ENCODE assay signal across 23 cellular contexts in genomic region chr2:67268806-67269205, GRCh38.
A peak's percentile ranks its signal among the peaks of the same experiment; 100 is the strongest.
DNase-seq lines count a peak whose midpoint lies in the region; ATAC-seq and TF ChIP-seq lines count a peak whose summit lies in the region.
"Had no signal": no experiment of that assay in that cellular context is flagged by ENCODE, and none has a peak within 500 bp of the region (broad histone marks: within the 10 kb centered on the region; RNA-seq: fewer than 3 reads in every experiment).

No MANE protein-coding gene starts in this region.

- H3K9ac ChIP-seq in SK-N-SH, result no peak overlapping the region; the same call in 1 of the 2 replicates
- H3K9ac ChIP-seq: BLaER1 had no signal

- peaks cover 2 to 25% of the 10 kb centered on the region in 2 experiments for H3K4me1 ChIP-seq in SK-N-SH (ENCODE audit: control insufficient read depth in 1 of 2, insufficient read depth in 2 of 2, low read depth in 1 of 2, low read length in 1 of 2)
- H3K4me1 ChIP-seq in HAP-1, result no peaks in the 10 kb centered on the region
- H3K4me1 ChIP-seq: BLaER1, esophagus squamous epithelium, transverse colon had no signal

- CTCF ChIA-PET in SK-N-SH (lab: Yijun Ruan, JAX), result interaction anchor here (2.7 kb wide), 1 partner anchor 14 kb away, joined by 9 read pairs; no protein-coding TSS in a partner anchor

- H3F3A ChIP-seq in SK-N-SH (replicated peaks; ENCODE audit: insufficient read depth), result peaks cover 18% of the 10 kb centered on the region

- TF ChIP-seq EP300 in SK-N-SH (IDR thresholded peaks at IDR 0.05; ENCODE audit: borderline replicate concordance in 1 of 2, low read depth in 1 of 2, low read length in 1 of 2), result no peak

- no peak for TF ChIP-seq CTCF in SK-N-SH (IDR thresholded peaks at IDR 0.05)

- intact Hi-C loops in sciatic nerve (cut with DNase I), result no loop called here

- H3K4me2 ChIP-seq in SK-N-SH, result peak overlapping the region; percentile 62
- H3K4me2 ChIP-seq: BLaER1, hepatocyte had no signal

- in situ Hi-C loops in HAP-1 (cut with MboI; ENCODE audit: low sequenced_read_pairs), result no loop called here

- H3K36me3 ChIP-seq in SK-N-SH (replicated peaks in 1 of 2; ENCODE audit: control insufficient read depth in 1 of 2, insufficient read depth in 2 of 2, low read length in 1 of 2) (no peaks in the 10 kb centered on the region), HAP-1 (replicated peaks) (no peaks in the 10 kb centered on the region)
- H3K36me3 ChIP-seq: BLaER1, esophagus squamous epithelium, transverse colon had no signal

- DNase-seq in HPDE6-E6E7 (ENCODE audit: extremely low spot score) (peak; percentile 25), SK-N-SH (no peak), fibroblast of gingiva (ENCODE audit: low read depth) (peak; percentile 16), sciatic nerve (ENCODE audit: low spot score) (no peak), C1 segment of cervical spinal cord (lab: John Stamatoyannopoulos, UW) (no peak), HAP-1 (ENCODE audit: low spot score in 2 of 2) (no peak)
- DNase-seq: activated CD4-positive, alpha-beta T cell treated with anti-CD3 and anti-CD28 coated beads for 48 hours; activated naive CD8-positive, alpha-beta T cell treated with anti-CD3 and anti-CD28 coated beads, Interleukin-2, amount 10 ng/mL, durations not matched to agents 7 days and 5 days; caudate nucleus; esophagus squamous epithelium; GDM1; KBM-7; NCI-H1092; NCI-H2081; NCI-H446; NK-92 treated with Interleukin-12 subunit alpha and Interleukin-12 subunit beta, amount 100 ng/mL, for 24 hours; RPMI8226; SW 1271; transverse colon had no signal

- no peak overlapping the region for H2AFZ ChIP-seq in SK-N-SH (ENCODE audit: low read depth)
- H2AFZ ChIP-seq: hepatocyte had no signal

- no peak for ATAC-seq in sciatic nerve
- ATAC-seq in GM21390 (IDR thresholded peaks at IDR 0.05; ENCODE audit: unreplicated experiment), result no peak
- ATAC-seq: GM12878 had no signal

- H4K20me1 ChIP-seq in SK-N-SH (ENCODE audit: insufficient read depth), result no peaks in the 10 kb centered on the region
- H4K20me1 ChIP-seq: BLaER1 had no signal

- H3K4me3 ChIP-seq in SK-N-SH (ENCODE audit: low read depth in 2 of 2, low read length in 1 of 2), result no peak overlapping the region
- H3K4me3 ChIP-seq in HAP-1, result no peak overlapping the region
- H3K4me3 ChIP-seq: BLaER1, esophagus squamous epithelium, GM12878, hepatocyte, transverse colon had no signal

- POLR2A ChIA-PET in SK-N-SH (lab: Yijun Ruan, JAX), result no interaction called here

- WGBS in SK-N-SH (ENCODE audit: low lambda C conversion rate), result 51% methylated on average over 2 of the region's 2 CpGs

- TF ChIP-seq RAD21 in SK-N-SH (IDR thresholded peaks at IDR 0.05; ENCODE audit: low read length), result no peak

- H3K9me3 ChIP-seq in SK-N-SH (no peaks in the 10 kb centered on the region), HAP-1 (no peaks in the 10 kb centered on the region)
- H3K9me3 ChIP-seq: BLaER1, esophagus squamous epithelium, transverse colon had no signal

- H3K27ac ChIP-seq in SK-N-SH (ENCODE audit: low read depth in 2 of 2, low read length in 1 of 2), result peak overlapping the region in 1 of 2 experiments; percentile 81; a peak in 2 of 4 replicates
- H3K27ac ChIP-seq: BLaER1, esophagus squamous epithelium, hepatocyte, transverse colon had no signal

- no peaks in the 10 kb centered on the region for H3K9me2 ChIP-seq in SK-N-SH

- H3K27me3 ChIP-seq in SK-N-SH (ENCODE audit: insufficient read depth) (no peaks in the 10 kb centered on the region), HAP-1 (ENCODE audit: low read depth) (0 out of 2 replicates have a peak, but pooled peaks cover under 1% of the 10 kb centered on the region)
- H3K27me3 ChIP-seq: BLaER1, esophagus squamous epithelium, hepatocyte, transverse colon had no signal

- peaks cover 5% of the 10 kb centered on the region; the same call in 1 of the 2 replicates for H3K79me2 ChIP-seq in SK-N-SH (ENCODE audit: insufficient read depth)
- H3K79me2 ChIP-seq: hepatocyte had no signal

TF ChIP-seq in SK-N-SH, 30 proteins besides CTCF, POLR2A, EP300 and RAD21:
- TF ChIP-seq TCF12 (IDR thresholded peaks at IDR 0.05), result peak; percentile 37
- peak; percentile 52 for TF ChIP-seq PBX3 (IDR thresholded peaks at IDR 0.05)
- 0 out of 2 replicates have a peak, but pooled peaks have one; percentile 28 for TF ChIP-seq MAX (IDR thresholded peaks at IDR 0.05; ENCODE audit: low read depth)
- peak; percentile 24; the same call in 1 of the 2 replicates for TF ChIP-seq FOSL2 (IDR thresholded peaks at IDR 0.05; ENCODE audit: borderline replicate concordance, low read depth)
- TF ChIP-seq GATA2 (CRISPR knock-in tag; IDR thresholded peaks at IDR 0.05), result no peak

Comparison
In these comparisons a context has a peak if more than half of its experiments do, and no peak if none do; other contexts are left out.
1. DNase-seq: peak in HPDE6-E6E7 (single experiment) and fibroblast of gingiva (single experiment); none in SK-N-SH (single experiment), sciatic nerve (single experiment), C1 segment of cervical spinal cord (0 of 14) and HAP-1 (0 of 2).